In genomic region chr17:74736423-74737298, GRCh38 we compare ENCODE assay signal across 8 cellular contexts. TPM values are rescaled to one million over a fixed set of nuclear protein-coding genes. Genes with fewer than 3 reads are reported as not detected.
A peak's percentile ranks its signal among the peaks of the same experiment; 100 is the strongest.
DNase-seq lines count a peak whose midpoint lies in the region; ATAC-seq and TF ChIP-seq lines count a peak whose summit lies in the region.

A gene with protein sequence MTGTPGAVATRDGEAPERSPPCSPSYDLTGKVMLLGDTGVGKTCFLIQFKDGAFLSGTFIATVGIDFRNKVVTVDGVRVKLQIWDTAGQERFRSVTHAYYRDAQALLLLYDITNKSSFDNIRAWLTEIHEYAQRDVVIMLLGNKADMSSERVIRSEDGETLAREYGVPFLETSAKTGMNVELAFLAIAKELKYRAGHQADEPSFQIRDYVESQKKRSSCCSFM (plus strand): TSS chr17:74737256. CDS start chr17:74737273, 17 bp downstream.

- H3K36me3 Mint-ChIP-seq in osteocyte (ENCODE audit: unreplicated experiment): no peaks in the 10 kb centered on the region

- peak within 1 kb of the TSS; percentile 82 for H2AFZ ChIP-seq in KMS-11 (ENCODE audit: low read depth)

- ATAC-seq in HG03565 (IDR thresholded peaks at IDR 0.05; ENCODE audit: unreplicated experiment): no peak

- H4K20me1 ChIP-seq in KMS-11 (ENCODE audit: insufficient read depth): no peaks in the 10 kb centered on the region

- no peaks in the 10 kb centered on the region for H3K9me3 Mint-ChIP-seq in osteocyte (ENCODE audit: unreplicated experiment)

- in situ Hi-C loops in GM13976 (cut with MboI; ENCODE audit: low sequenced_read_pairs, unreplicated experiment): no loop called here

- H3K4me3 ChIP-seq in KMS-11 (IDR thresholded peaks at IDR 0.05; ENCODE audit: insufficient read depth, low read depth, low read length) (no peak within 1 kb of the TSS), WERI-Rb-1 (ENCODE audit: low read depth, low read length) (peak within 1 kb of the TSS; percentile 60), fibroblast of the aortic adventitia (ENCODE audit: low read depth, low read length) (no peak within 1 kb of the TSS)

- peak within 1 kb of the TSS; percentile 51 for H3K4me3 Mint-ChIP-seq in osteocyte (ENCODE audit: unreplicated experiment)

- H3K79me2 ChIP-seq in KMS-11 (ENCODE audit: insufficient read depth, low read depth): no peaks in the 10 kb centered on the region

- peaks cover 22% of the 10 kb centered on the region for H3K4me1 Mint-ChIP-seq in osteocyte (ENCODE audit: unreplicated experiment)

- H3K27ac ChIP-seq in KMS-11 (peak within 1 kb of the TSS; percentile 33), WERI-Rb-1 (peak within 1 kb of the TSS; percentile 61)

- H3K4me1 ChIP-seq in KMS-11 (ENCODE audit: low read depth, poor library complexity, severe bottlenecking): peaks cover 32% of the 10 kb centered on the region

- H3K9ac ChIP-seq in KMS-11: no peak within 1 kb of the TSS; the same call in 1 of the 2 replicates

- H3K27me3 ChIP-seq in KMS-11 (ENCODE audit: insufficient read depth, low read depth): peaks cover 11% of the 10 kb centered on the region; the same call in 1 of the 2 replicates
- H3K27me3 ChIP-seq in WERI-Rb-1 (ENCODE audit: insufficient read depth, low read depth, severe bottlenecking): no peaks in the 10 kb centered on the region

- peaks cover 35% of the 10 kb centered on the region for H3K27me3 Mint-ChIP-seq in osteocyte (ENCODE audit: unreplicated experiment)

- peak within 1 kb of the TSS; percentile 88 for H3K4me2 ChIP-seq in KMS-11

- no peaks in the 10 kb centered on the region for H3K9me3 ChIP-seq in WERI-Rb-1 (ENCODE audit: severe bottlenecking)

- no peak within 1 kb of the TSS for H3K27ac Mint-ChIP-seq in osteocyte (ENCODE audit: unreplicated experiment)

- DNase-seq in GM13976 (ENCODE audit: low spot score) (peak; percentile 81), WERI-Rb-1 (peak; percentile 95), fibroblast of the aortic adventitia (ENCODE audit: low read depth) (no peak), osteocyte (ENCODE audit: extremely low spot score, unreplicated experiment) (no peak), H4 (ENCODE audit: low spot score) (no peak), A172 (ENCODE audit: low spot score) (no peak)

- TF ChIP-seq CTCF in GM13976 (IDR thresholded peaks at IDR 0.05; ENCODE audit: borderline replicate concordance, control extremely low read depth, extremely low read depth, insufficient read depth, missing control alignments) (peak; percentile 82), KMS-11 (conservative IDR thresholded peaks at IDR 0.05; ENCODE audit: low read depth, low read length) (peak; percentile 26; the same call in 1 of the 2 replicates), WERI-Rb-1 (IDR thresholded peaks at IDR 0.05; ENCODE audit: low read depth, low read length) (peak; percentile 97), fibroblast of the aortic adventitia (IDR thresholded peaks at IDR 0.05; ENCODE audit: insufficient read depth, low read length) (peak; percentile 18), osteocyte (IDR thresholded peaks at IDR 0.05) (peak; percentile 44)

- no peaks in the 10 kb centered on the region for H3K36me3 ChIP-seq in KMS-11 (ENCODE audit: insufficient read depth)
- H3K36me3 ChIP-seq in WERI-Rb-1: no peaks in the 10 kb centered on the region

RNA-seq across cellular contexts. Expression of the gene that starts here (rescaled TPM):
- total RNA-seq in fibroblast of the aortic adventitia (ENCODE audit: low replicate concordance) (0.09 TPM in 1 of 2 replicates, not detected in the other), osteocyte (not detected in 2 replicates)
- not detected in 2 replicates for total RNA-seq in H4 (2014; rRNA removed; shearing (Covaris generic))
- 0.05 TPM in 1 of 2 replicates, not detected in the other for total RNA-seq in A172 (2014; rRNA removed; shearing (Covaris generic))

Comparison
In these comparisons a context has a peak if more than half of its experiments do, and no peak if none do; other contexts are left out.
1. DNase-seq: peak in GM13976 (single experiment) and WERI-Rb-1 (single experiment); none in fibroblast of the aortic adventitia (single experiment), osteocyte (single experiment), H4 (single experiment) and A172 (single experiment).
2. CTCF ChIP-seq: peak in every context shown above with its lines; median percentile 97 in WERI-Rb-1; 82 in GM13976; 44 in osteocyte; 26 in KMS-11; 18 in fibroblast of the aortic adventitia.